In genomic region chr17:57534863-57535651, GRCh38 we compare ENCODE assay signal across 9 cellular contexts.
A peak's percentile ranks its signal among the peaks of the same experiment; 100 is the strongest.
DNase-seq lines count a peak whose midpoint lies in the region; ATAC-seq, FAIRE-seq and TF ChIP-seq lines count a peak whose summit lies in the region.
"Had no signal": no experiment of that assay in that cellular context is flagged by ENCODE, and none has a peak within 500 bp of the region (broad histone marks: within the 10 kb centered on the region; RNA-seq: fewer than 3 reads in every experiment).

No MANE protein-coding gene starts in this region.

- no peaks in the 10 kb centered on the region for H3K27me3 ChIP-seq in CD4-positive, alpha-beta T cell (ENCODE audit: control insufficient read depth, insufficient read depth, low read length)
- H3K27me3 ChIP-seq in HepG2 (ENCODE audit: control insufficient read depth in 1 of 2, insufficient read depth in 2 of 2, low read length in 2 of 2) = no peaks in the 10 kb centered on the region
- H3K27me3 ChIP-seq: colonic mucosa had no signal

- intact Hi-C loops in CD4-positive, alpha-beta T cell (cut with DNase I, micrococcal nuclease) = no loop called here
- intact Hi-C loops in HepG2 (cut with micrococcal nuclease; ENCODE audit: unreplicated experiment) = no loop called here

- H3K27ac ChIP-seq in CD4-positive, alpha-beta T cell (ENCODE audit: low read depth, low read length) = no peak overlapping the region
- H3K27ac ChIP-seq in HepG2 (ENCODE audit: extremely low read length, insufficient read depth, low read length) = peak overlapping the region; percentile 14
- H3K27ac ChIP-seq: colonic mucosa had no signal

- no peak overlapping the region for H3K9ac ChIP-seq in HepG2 (ENCODE audit: insufficient read depth, low read depth, low read length)

- peak overlapping the region; percentile 13 for H3K27ac Mint-ChIP-seq in CD4-positive, alpha-beta T cell

- FAIRE-seq in HepG2 (lab: Jason Lieb, UNC) = no peak

- H3K4me3 ChIP-seq in HepG2 (replicated peaks in 1 of 3; ENCODE audit: insufficient read depth in 1 of 3, low read depth in 2 of 3, low read length in 3 of 3) = no peak overlapping the region
- H3K4me3 ChIP-seq: colonic mucosa had no signal

- TF ChIP-seq POLR2A in HepG2 (IDR thresholded peaks at IDR 0.05; ENCODE audit: insufficient read depth in 1 of 2, low read depth in 2 of 2, low read length in 2 of 2) = no peak

- in situ Hi-C loops in HepG2 (cut with HindIII; ENCODE audit: extremely low pct_ligation_motif_present, low pct_unique_long_range_greater_than_20kb) = no loop called here

- no peaks in the 10 kb centered on the region for H3K9me3 ChIP-seq in CD4-positive, alpha-beta T cell (ENCODE audit: control insufficient read depth, low read length)
- no peaks in the 10 kb centered on the region for H3K9me3 ChIP-seq in HepG2 (ENCODE audit: low read length)
- H3K9me3 ChIP-seq: colonic mucosa had no signal

- no peaks in the 10 kb centered on the region for H3K27me3 Mint-ChIP-seq in CD4-positive, alpha-beta T cell

- no peak for TF ChIP-seq RAD21 in HepG2 (CRISPR knock-in tag; IDR thresholded peaks at IDR 0.05)

- H3K79me2 ChIP-seq in HepG2 (ENCODE audit: insufficient read depth, low read length) = peaks cover 5% of the 10 kb centered on the region

- H3K4me1 ChIP-seq in HepG2 (ENCODE audit: insufficient read depth, low read length) = peaks cover 99% of the 10 kb centered on the region
- H3K4me1 ChIP-seq: colonic mucosa had no signal

- WGBS in HepG2 (ENCODE audit: low lambda C conversion rate) = 84% methylated on average over 6 of the region's 6 CpGs

- POLR2A ChIA-PET in CD4-positive, alpha-beta T cell (lab: Charles Lee) = no interaction called here
- POLR2A ChIA-PET in HepG2 (lab: Yijun Ruan, JAX) = interaction anchor here (0.8 to 4.8 kb wide), 3 partner anchors 9 to 43 kb away, joined by 3 to 70 read pairs (median 9); no protein-coding TSS in a partner anchor

- no peaks in the 10 kb centered on the region for H3K9me3 Mint-ChIP-seq in CD4-positive, alpha-beta T cell

- peaks cover 9 to 16% of the 10 kb centered on the region in 2 experiments; a peak in 4 of 5 replicates for H3K36me3 ChIP-seq in HepG2 (replicated peaks in 1 of 2; ENCODE audit: control insufficient read depth in 1 of 2, insufficient read depth in 2 of 2, low read length in 2 of 2)
- H3K36me3 ChIP-seq: colonic mucosa had no signal

- no peak overlapping the region for H3K4me3 Mint-ChIP-seq in CD4-positive, alpha-beta T cell

- TF ChIP-seq EP300 in HepG2 (IDR thresholded peaks at IDR 0.05; ENCODE audit: low read depth in 2 of 2, low read length in 2 of 2) (no peak), HepG2 (CRISPR knock-in tag; IDR thresholded peaks at IDR 0.05; ENCODE audit: borderline replicate concordance) (no peak; the same call in 1 of the 2 replicates)

- H3K4me1 Mint-ChIP-seq in CD4-positive, alpha-beta T cell (ENCODE audit: low read depth) = peaks cover 67% of the 10 kb centered on the region

- no peak for TF ChIP-seq CTCF in CD4-positive, alpha-beta T cell (IDR thresholded peaks at IDR 0.05)
- no peak for TF ChIP-seq CTCF in HepG2 (CRISPR knock-in tag; IDR thresholded peaks at IDR 0.05)

- H4K20me1 ChIP-seq in HepG2 (ENCODE audit: insufficient read depth, low read length) = no peaks in the 10 kb centered on the region

- ATAC-seq in CD4-positive, alpha-beta T cell (ENCODE audit: poor library complexity) = no peak
- ATAC-seq in HepG2 = no peak
- ATAC-seq in HG02588 (IDR thresholded peaks at IDR 0.05; ENCODE audit: unreplicated experiment) = no peak
- no peak for ATAC-seq in HG03342 (IDR thresholded peaks at IDR 0.05; ENCODE audit: unreplicated experiment)

- peaks cover 14% of the 10 kb centered on the region for H3K36me3 Mint-ChIP-seq in CD4-positive, alpha-beta T cell (ENCODE audit: low read depth)

- no TSS peak for BruUV-seq in HepG2 (replicated peaks; lab: Mats Ljungman, UMichigan)

- CTCF ChIA-PET in CD4-positive, alpha-beta T cell (lab: Charles Lee) = no interaction called here
- CTCF ChIA-PET in HepG2 (lab: Yijun Ruan, JAX; ENCODE audit: low intra/inter-chr PET ratio, low total read pairs) = no interaction called here

- H2AFZ ChIP-seq in HepG2 (ENCODE audit: low read length) = no peak overlapping the region

- no peak overlapping the region for H3K4me2 ChIP-seq in HepG2 (ENCODE audit: low read depth, low read length)

- DNase-seq in CD4-positive, alpha-beta T cell = no peak
- DNase-seq in LHCN-M2 (ENCODE audit: low read depth) (peak; percentile 62), OCI-M1 (lab: John Stamatoyannopoulos, UW) (peak; percentile 4), HepG2 (ENCODE audit: low spot score) (no peak)
- DNase-seq in activated effector memory CD4-positive, alpha-beta T cell treated with anti-CD3 and anti-CD28 coated beads, Interleukin-2, amount 50 U/mL, for 16 hours = no peak
- DNase-seq in activated CD4-positive, alpha-beta T cell treated with anti-CD3 and anti-CD28 coated beads, Interleukin-2, amount 50 U/mL, for 4 hours = no peak
- DNase-seq: colonic mucosa had no signal

TF ChIP-seq in HepG2, 621 proteins besides CTCF, POLR2A, EP300 and RAD21 (continues in another document):
- 0 out of 2 replicates have a peak, but pooled peaks have one; percentile 22 for TF ChIP-seq ZNF296 (CRISPR knock-in tag; conservative IDR thresholded peaks at IDR 0.05)
- no peak for TF ChIP-seq HDAC2 (CRISPR knock-in tag; IDR thresholded peaks at IDR 0.05)
- TF ChIP-seq FIP1L1 (IDR thresholded peaks at IDR 0.05; ENCODE audit: borderline replicate concordance, insufficient read depth, low read depth, low read length) = no peak
- no peak for TF ChIP-seq ZNF614 (CRISPR knock-in tag; IDR thresholded peaks at IDR 0.05; ENCODE audit: borderline replicate concordance)
- TF ChIP-seq FOSL2 (CRISPR knock-in tag; IDR thresholded peaks at IDR 0.05) = no peak
- TF ChIP-seq ZFY (CRISPR knock-in tag; IDR thresholded peaks at IDR 0.05) = peak; percentile 36; the same call in 1 of the 2 replicates
- TF ChIP-seq ZNF615 (CRISPR knock-in tag; IDR thresholded peaks at IDR 0.05; ENCODE audit: borderline replicate concordance) = no peak
- no peak for TF ChIP-seq ZBTB42 (CRISPR knock-in tag; IDR thresholded peaks at IDR 0.05)
- no peak for TF ChIP-seq SMAD3 (CRISPR knock-in tag; IDR thresholded peaks at IDR 0.05)
- no peak for TF ChIP-seq KMT2A (CRISPR knock-in tag; IDR thresholded peaks at IDR 0.05)
- peak; percentile 34; the same call in 1 of the 2 replicates for TF ChIP-seq ZBTB4 (CRISPR knock-in tag; IDR thresholded peaks at IDR 0.05; ENCODE audit: borderline replicate concordance)
- TF ChIP-seq PAXIP1 (CRISPR knock-in tag; conservative IDR thresholded peaks at IDR 0.05) = no peak
- TF ChIP-seq MXD4 (CRISPR knock-in tag; IDR thresholded peaks at IDR 0.05) = no peak
- TF ChIP-seq ZC3H13 (CRISPR knock-in tag; IDR thresholded peaks at IDR 0.05) = no peak
- no peak for TF ChIP-seq CBX2 (IDR thresholded peaks at IDR 0.05; ENCODE audit: low read depth, low read length)
- no peak for TF ChIP-seq CBX2 (CRISPR knock-in tag; IDR thresholded peaks at IDR 0.05; ENCODE audit: low read depth)
- no peak for TF ChIP-seq SALL1 (CRISPR knock-in tag; IDR thresholded peaks at IDR 0.05)
- TF ChIP-seq CREB1 (IDR thresholded peaks at IDR 0.05) = no peak
- 0 out of 2 replicates have a peak, but pooled peaks have one; percentile 21 for TF ChIP-seq CREB1 (CRISPR knock-in tag; IDR thresholded peaks at IDR 0.05)
- no peak for TF ChIP-seq RXRA (CRISPR knock-in tag; IDR thresholded peaks at IDR 0.05)

Comparison
In these comparisons a context has a peak if more than half of its experiments do, and no peak if none do; other contexts are left out.
1. DNase-seq: peak in LHCN-M2 (single experiment) and OCI-M1 (single experiment); none in CD4-positive, alpha-beta T cell (0 of 10), HepG2 (single experiment), activated effector memory CD4-positive, alpha-beta T cell treated with anti-CD3 and anti-CD28 coated beads, Interleukin-2, amount 50 U/mL, for 16 hours (single experiment) and activated CD4-positive, alpha-beta T cell treated with anti-CD3 and anti-CD28 coated beads, Interleukin-2, amount 50 U/mL, for 4 hours (0 of 2).